ENCODE assay signal across 8 cellular contexts in the genomic region with DNA sequence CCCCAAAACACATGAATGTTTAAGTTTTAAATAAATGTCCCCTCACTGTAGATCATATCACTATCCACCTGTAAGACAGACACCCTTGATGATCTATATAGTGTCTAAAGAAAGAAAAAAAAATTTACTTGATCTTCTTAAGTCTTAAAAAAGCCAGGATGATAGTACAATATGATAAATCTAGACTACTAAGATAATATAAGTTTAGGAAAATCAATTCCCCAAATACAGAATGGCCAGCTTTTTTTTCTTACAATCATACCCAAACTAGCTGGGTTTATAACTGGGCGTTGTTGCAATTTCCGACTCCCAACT. TPM values are rescaled to one million over a fixed set of nuclear protein-coding genes. Genes with fewer than 3 reads are reported as not detected.
DNase-seq lines count a peak whose midpoint lies in the region; TF ChIP-seq lines count a peak whose summit lies in the region.

No MANE protein-coding gene starts in this region.

- H3K4me1 Mint-ChIP-seq in nephron progenitor cell: peaks cover 38% of the 10 kb centered on the region

- DNase-seq in AG20443 (ENCODE audit: low spot score) (peak; percentile 55), MG63 (peak; percentile 28), nephron progenitor cell (no peak), pons (ENCODE audit: low spot score) (no peak), GDM1 (lab: John Stamatoyannopoulos, UW) (no peak), NCI-H1105 (lab: John Stamatoyannopoulos, UW) (no peak), NCI-H1092 (lab: John Stamatoyannopoulos, UW) (no peak)

- no peak overlapping the region for H3K27ac Mint-ChIP-seq in nephron progenitor cell

- peak overlapping the region; percentile 26 for H3K4me3 Mint-ChIP-seq in nephron progenitor cell

- no peak for TF ChIP-seq CTCF in nephron progenitor cell (IDR thresholded peaks at IDR 0.05)

- H3K27me3 ChIP-seq in MG63: no peaks in the 10 kb centered on the region
- no peaks in the 10 kb centered on the region for H3K27me3 ChIP-seq in duodenal mucosa (ENCODE audit: control insufficient read depth in 1 of 2, insufficient read depth in 2 of 2, low read length in 2 of 2)

- peaks cover 82% of the 10 kb centered on the region for H3K36me3 ChIP-seq in MG63
- H3K36me3 ChIP-seq in duodenal mucosa (ENCODE audit: control insufficient read depth in 1 of 2, insufficient read depth in 2 of 2, low read length in 2 of 2): peaks cover 47 to 57% of the 10 kb centered on the region in 2 donors

- peak overlapping the region; percentile 32 for H3K27ac ChIP-seq in duodenal mucosa (ENCODE audit: low read depth, low read length)

- no peaks in the 10 kb centered on the region for H3K9me3 Mint-ChIP-seq in nephron progenitor cell

- peaks cover 53 to 60% of the 10 kb centered on the region in 2 donors for H3K4me1 ChIP-seq in duodenal mucosa (ENCODE audit: control insufficient read depth in 1 of 2, insufficient read depth in 2 of 2, low read length in 2 of 2)

- H3K27me3 Mint-ChIP-seq in nephron progenitor cell (ENCODE audit: low read depth, poor library complexity): peaks cover 2% of the 10 kb centered on the region

- peak overlapping the region; percentile 53 for H3K4me3 ChIP-seq in MG63
- peak overlapping the region; percentile 50 to 60 for H3K4me3 ChIP-seq in duodenal mucosa (ENCODE audit: low read depth in 1 of 2, low read length in 2 of 2)

- H3K9me3 ChIP-seq in MG63 (no peaks in the 10 kb centered on the region), duodenal mucosa (ENCODE audit: control insufficient read depth in 1 of 2, low read length in 2 of 2) (no peaks in the 10 kb centered on the region)

- peak overlapping the region; percentile 10 to 61 for H3K9ac ChIP-seq in duodenal mucosa (ENCODE audit: low read depth in 1 of 2, low read length in 2 of 2)

- peaks cover 61% of the 10 kb centered on the region for H3K36me3 Mint-ChIP-seq in nephron progenitor cell (ENCODE audit: low read depth)

RNA-seq across cellular contexts. Expression of gene ZNF217, which starts 14.4 kb away (rescaled TPM):
- total RNA-seq in MG63 (2014; rRNA removed; shearing (Covaris generic); ENCODE audit: low replicate concordance): 15.7 and 22.6 TPM in 2 replicates

Comparison
In these comparisons a context has a peak if more than half of its experiments do, and no peak if none do; other contexts are left out.
1. DNase-seq: peak in AG20443 (single experiment) and MG63 (single experiment); none in nephron progenitor cell (single experiment), pons (single experiment), GDM1 (single experiment), NCI-H1105 (single experiment) and NCI-H1092 (single experiment).